Comparison of ENCODE assay signal across 22 cellular contexts in the genomic region with DNA sequence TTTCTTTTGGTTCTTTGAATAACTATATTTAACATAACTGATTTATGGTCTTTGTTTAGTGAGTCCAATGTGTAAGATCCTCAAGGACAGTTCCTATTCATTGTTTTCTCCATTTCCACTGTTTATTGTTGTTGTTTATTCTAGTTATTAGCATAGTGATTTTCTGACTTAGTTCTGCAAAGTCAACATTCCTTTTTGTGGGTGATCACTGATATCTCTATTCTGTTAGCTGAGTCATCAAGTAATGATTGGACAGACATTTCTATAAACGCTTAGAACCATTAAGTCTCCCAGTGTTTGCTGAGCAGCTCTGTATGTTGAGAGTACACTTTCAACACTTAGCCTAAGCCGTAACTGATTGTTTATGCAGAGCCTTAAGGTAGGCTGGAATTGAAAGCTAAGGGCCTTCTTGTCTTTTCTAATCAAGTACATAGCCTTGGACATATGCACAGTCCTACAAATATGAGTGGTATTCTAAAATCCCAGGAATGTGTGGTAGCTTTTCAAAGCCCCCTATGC.
"Had no signal": no experiment of that assay in that cellular context is flagged by ENCODE, and none has a peak within 500 bp of the region (broad histone marks: within the 10 kb centered on the region; RNA-seq: fewer than 3 reads in every experiment).

No MANE protein-coding gene starts in this region.

- ATAC-seq: effector memory CD8-positive, alpha-beta T cell; left ventricle myocardium superior; lower lobe of right lung; naive thymus-derived CD8-positive, alpha-beta T cell; right cardiac atrium; stimulated activated memory B cell treated with anti-CD40 and anti-IgM and Interleukin-4, amounts not matched to agents 10 μg/mL and 1 μg/mL and 100 μg/mL, for 72 hours had no signal

- FAIRE-seq: endometrium, urothelium cell line had no signal

- H3K27ac ChIP-seq: lower lobe of right lung, prostate gland, skin epidermis, spleen, thoracic aorta, tibial nerve, upper lobe of left lung had no signal

- H3K4me3 ChIP-seq: lower lobe of right lung, prostate gland, skin epidermis, spleen, thoracic aorta, tibial nerve, upper lobe of left lung had no signal

- DNase-seq: cortex of kidney; effector memory CD8-positive, alpha-beta T cell; hypothalamus; immature natural killer cell; islet precursor cell; kidney glomerular epithelial cell; left ventricle myocardium superior; lower lobe of right lung; naive thymus-derived CD8-positive, alpha-beta T cell; nephron progenitor cell; nucleus accumbens; right cardiac atrium; spleen; stimulated activated CD4-positive, alpha-beta T cell treated with anti-CD3 and anti-CD28 coated beads, Interleukin-4, amount 100 ng/mL, for 4 hours; upper lobe of left lung had no signal

- H3K4me1 ChIP-seq: lower lobe of right lung, prostate gland, spleen, tibial nerve, upper lobe of left lung had no signal

- H3K9me3 ChIP-seq: prostate gland had no signal
